ENCODE assay signal across 21 cellular contexts in the genomic region with DNA sequence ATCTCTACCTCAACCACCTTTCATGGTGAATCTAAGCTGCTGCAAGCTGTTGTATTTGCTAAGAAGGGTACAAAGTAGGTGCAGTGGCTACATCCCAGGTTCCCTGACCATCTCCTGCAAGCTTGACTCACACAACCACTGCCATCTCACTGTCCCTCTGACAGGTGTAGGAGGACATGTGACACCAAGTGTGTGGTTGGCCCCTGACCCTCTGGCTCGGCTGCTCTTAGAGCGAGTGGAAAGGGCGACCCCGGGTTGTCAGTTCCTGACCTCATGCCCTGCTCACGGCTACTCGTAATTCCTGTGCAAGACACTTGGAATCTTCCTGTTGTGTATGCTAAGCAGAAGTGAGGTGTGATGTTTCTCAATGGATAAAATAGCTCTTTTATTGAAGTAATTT.
"Had no signal": no experiment of that assay in that cellular context is flagged by ENCODE, and none has a peak within 500 bp of the region (broad histone marks: within the 10 kb centered on the region; RNA-seq: fewer than 3 reads in every experiment).

No MANE protein-coding gene starts in this region.

- H3K27me3 ChIP-seq: hepatocyte, pancreas, tibial artery, upper lobe of left lung, vagina had no signal

- H3K4me3 Mint-ChIP-seq: dendritic cell treated with granulocyte-macrophage colony-stimulating factor and Interleukin-4, amounts not matched to agents 40 ng/mL and 50 ng/mL, for 4 days; naive thymus-derived CD8-positive, alpha-beta T cell; neural crest cell; stimulated activated memory B cell treated with anti-CD40 and anti-IgM and Interleukin-4, amounts not matched to agents 10 μg/mL and 1 μg/mL and 100 μg/mL, for 72 hours; stimulated activated naive CD8-positive, alpha-beta T cell treated with anti-CD3 and anti-CD28 coated beads, Interleukin-15, Interleukin-2, amounts not matched to agents 100 ng/mL and 50 ng/mL, for 24 hours had no signal

- H3K9me3 ChIP-seq: pancreas, tibial artery, upper lobe of left lung, vagina had no signal

- H3K4me1 Mint-ChIP-seq: stimulated activated memory B cell treated with anti-CD40 and anti-IgM and Interleukin-4, amounts not matched to agents 10 μg/mL and 1 μg/mL and 100 μg/mL, for 72 hours had no signal

- H3K9me3 Mint-ChIP-seq: dendritic cell treated with granulocyte-macrophage colony-stimulating factor and Interleukin-4, amounts not matched to agents 40 ng/mL and 50 ng/mL, for 4 days; naive thymus-derived CD8-positive, alpha-beta T cell; stimulated activated memory B cell treated with anti-CD40 and anti-IgM and Interleukin-4, amounts not matched to agents 10 μg/mL and 1 μg/mL and 100 μg/mL, for 72 hours; stimulated activated naive CD8-positive, alpha-beta T cell treated with anti-CD3 and anti-CD28 coated beads, Interleukin-15, Interleukin-2, amounts not matched to agents 100 ng/mL and 50 ng/mL, for 24 hours had no signal

- H3K36me3 ChIP-seq: pancreas, vagina had no signal

- ATAC-seq: left cardiac atrium; left ventricle myocardium superior; naive thymus-derived CD8-positive, alpha-beta T cell; pancreas; right cardiac atrium; stimulated activated memory B cell treated with anti-CD40 and anti-IgM and Interleukin-4, amounts not matched to agents 10 μg/mL and 1 μg/mL and 100 μg/mL, for 72 hours had no signal

- H3K27ac Mint-ChIP-seq: dendritic cell treated with granulocyte-macrophage colony-stimulating factor and Interleukin-4, amounts not matched to agents 40 ng/mL and 50 ng/mL, for 4 days; progenitor cell of endocrine pancreas; stimulated activated memory B cell treated with anti-CD40 and anti-IgM and Interleukin-4, amounts not matched to agents 10 μg/mL and 1 μg/mL and 100 μg/mL, for 72 hours; stimulated activated naive CD8-positive, alpha-beta T cell treated with anti-CD3 and anti-CD28 coated beads, Interleukin-15, Interleukin-2, amounts not matched to agents 100 ng/mL and 50 ng/mL, for 24 hours had no signal

- H3K4me1 ChIP-seq: pancreas, upper lobe of left lung, vagina had no signal

- H3K4me3 ChIP-seq: hepatocyte, lung, pancreas, tibial artery, upper lobe of left lung, vagina had no signal

- H3K27ac ChIP-seq: hepatocyte, pancreas, tibial artery, upper lobe of left lung, vagina had no signal

- H3K27me3 Mint-ChIP-seq: dendritic cell treated with granulocyte-macrophage colony-stimulating factor and Interleukin-4, amounts not matched to agents 40 ng/mL and 50 ng/mL, for 4 days; naive thymus-derived CD8-positive, alpha-beta T cell; progenitor cell of endocrine pancreas; stimulated activated memory B cell treated with anti-CD40 and anti-IgM and Interleukin-4, amounts not matched to agents 10 μg/mL and 1 μg/mL and 100 μg/mL, for 72 hours; stimulated activated naive CD8-positive, alpha-beta T cell treated with anti-CD3 and anti-CD28 coated beads, Interleukin-15, Interleukin-2, amounts not matched to agents 100 ng/mL and 50 ng/mL, for 24 hours had no signal

- DNase-seq: foreskin melanocyte; head of caudate nucleus; kidney; left cardiac atrium; left ventricle myocardium superior; naive thymus-derived CD8-positive, alpha-beta T cell; nucleus accumbens; pancreas; right cardiac atrium; stimulated activated CD4-positive, alpha-beta T cell treated with anti-CD3 and anti-CD28 coated beads, Interleukin-1b, Interleukin-23, amount 100 ng/mL, for 48 hours; stimulated activated CD4-positive, alpha-beta T cell treated with anti-CD3 and anti-CD28 coated beads, Interleukin-4, amount 100 ng/mL, for 24 hours; tibial artery; upper lobe of left lung had no signal
